8 cellular contexts compared by ENCODE assay signal in the genomic region with DNA sequence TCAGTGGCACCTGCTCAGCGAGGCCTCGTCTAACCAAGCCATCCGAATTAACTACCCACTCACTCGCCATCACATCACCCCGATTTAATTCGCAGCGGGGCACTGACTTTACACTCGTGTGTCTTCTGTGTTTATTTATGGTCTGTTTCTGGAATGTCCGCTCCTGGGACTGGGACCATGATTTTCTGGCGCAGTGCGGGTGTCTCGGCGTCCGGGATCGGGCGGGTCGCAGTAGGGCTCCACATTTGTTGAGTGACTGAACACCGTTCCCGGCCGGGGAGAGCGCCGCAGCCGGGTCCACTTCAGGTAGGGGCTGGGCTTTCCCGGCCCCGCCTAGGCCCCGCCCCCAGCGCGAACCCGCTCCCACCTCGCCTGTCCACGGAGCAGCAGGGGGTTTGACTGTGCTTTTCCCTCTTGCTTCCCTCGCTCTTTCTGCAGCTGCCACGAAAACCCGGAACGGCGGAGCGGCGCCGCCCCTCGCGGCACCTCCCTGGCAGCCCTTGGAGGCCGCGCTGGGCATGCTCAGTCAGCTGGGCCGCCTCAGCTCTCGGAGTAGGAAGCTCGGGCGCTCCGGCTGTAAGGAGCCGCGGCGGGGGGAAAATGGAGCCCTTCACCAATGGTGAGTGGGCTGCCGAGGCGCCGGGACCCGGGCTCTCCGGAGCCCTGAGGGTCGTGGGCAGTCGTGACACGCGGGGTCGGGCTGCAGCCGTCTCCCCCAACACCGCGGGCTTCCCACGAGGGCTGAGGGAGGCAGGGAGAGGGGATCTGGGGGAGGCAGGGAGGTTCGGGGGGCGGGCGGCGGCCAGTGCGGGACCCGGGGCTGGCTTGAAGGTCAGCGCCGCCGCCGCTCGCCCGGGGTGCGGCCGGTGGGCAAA. TPM values are rescaled to one million over a fixed set of nuclear protein-coding genes. Genes with fewer than 3 reads are reported as not detected.
DNase-seq lines count a peak whose midpoint lies in the region; ATAC-seq and TF ChIP-seq lines count a peak whose summit lies in the region.

TSS of gene LNPEP (plus strand) at position 525 of the 875 bp plus-strand sequence. CDS start at position 601, 76 bp downstream.

- peak; percentile 82 for TF ChIP-seq POLR2A in prostate gland (IDR thresholded peaks at IDR 0.05)

- H3K27ac Mint-ChIP-seq in T-helper 1 cell treated with Interleukin-12 subunit alpha and Interleukin-12 subunit beta and Interleukin-4 antibody, amounts not matched to agents 30 μg/mL and 1 μg/mL, for 36 hours = peak within 1 kb of the TSS; percentile 98

- H3K9me3 Mint-ChIP-seq in T-helper 1 cell treated with Interleukin-12 subunit alpha and Interleukin-12 subunit beta and Interleukin-4 antibody, amounts not matched to agents 30 μg/mL and 1 μg/mL, for 36 hours = no peaks in the 10 kb centered on the region

- in situ Hi-C loops in GM13976 (cut with MboI; ENCODE audit: low sequenced_read_pairs, unreplicated experiment) = no loop called here

- H3K27me3 ChIP-seq in left ventricle myocardium inferior (ENCODE audit: low read depth) (no peaks in the 10 kb centered on the region), prostate gland (replicated peaks; ENCODE audit: insufficient read depth) (no peaks in the 10 kb centered on the region)

- H3K36me3 Mint-ChIP-seq in T-helper 1 cell treated with Interleukin-12 subunit alpha and Interleukin-12 subunit beta and Interleukin-4 antibody, amounts not matched to agents 30 μg/mL and 1 μg/mL, for 36 hours (ENCODE audit: low read depth) = peaks cover 23% of the 10 kb centered on the region

- H3K27me3 Mint-ChIP-seq in T-helper 1 cell treated with Interleukin-12 subunit alpha and Interleukin-12 subunit beta and Interleukin-4 antibody, amounts not matched to agents 30 μg/mL and 1 μg/mL, for 36 hours (ENCODE audit: low read depth) = no peaks in the 10 kb centered on the region

- peak within 1 kb of the TSS; percentile 88 for H3K4me3 ChIP-seq in left ventricle myocardium inferior
- peak within 1 kb of the TSS; percentile 83 to 94 for H3K4me3 ChIP-seq in prostate gland
- H3K4me3 ChIP-seq in urinary bladder (ENCODE audit: low read depth, low read length) = peak within 1 kb of the TSS; percentile 95

- H3K4me1 ChIP-seq in left ventricle myocardium inferior = peaks cover 82% of the 10 kb centered on the region
- peaks cover 6% of the 10 kb centered on the region for H3K4me1 ChIP-seq in prostate gland (replicated peaks)
- H3K4me1 ChIP-seq in urinary bladder (ENCODE audit: insufficient read depth) = peaks cover 2% of the 10 kb centered on the region

- WGBS in prostate gland = under 1% methylated on average over 48 of the region's 79 CpGs
- WGBS in urinary bladder = under 1% methylated on average over 79 of the region's 79 CpGs

- peaks cover 56% of the 10 kb centered on the region for H3K4me1 Mint-ChIP-seq in T-helper 1 cell treated with Interleukin-12 subunit alpha and Interleukin-12 subunit beta and Interleukin-4 antibody, amounts not matched to agents 30 μg/mL and 1 μg/mL, for 36 hours (ENCODE audit: low read depth)

- intact Hi-C loops in left ventricle myocardium inferior (cut with micrococcal nuclease) = no loop called here
- intact Hi-C loops in prostate gland (cut with DNase I) = loop anchor here (5.0 to 10.0 kb wide), 3 partner anchors 58 to 181 kb away; partner anchors contain the start of genes ERAP1 and ERAP2

- TF ChIP-seq CTCF in GM13976 (IDR thresholded peaks at IDR 0.05; ENCODE audit: borderline replicate concordance, control extremely low read depth, extremely low read depth, insufficient read depth, missing control alignments) = no peak
- no peak for TF ChIP-seq CTCF in left ventricle myocardium inferior (IDR thresholded peaks at IDR 0.05; ENCODE audit: borderline replicate concordance)
- TF ChIP-seq CTCF in prostate gland (IDR thresholded peaks at IDR 0.05) = peak in 2 of 4 experiments; percentile 4 to 22

- peak within 1 kb of the TSS; percentile 91 for H3K4me3 Mint-ChIP-seq in T-helper 1 cell treated with Interleukin-12 subunit alpha and Interleukin-12 subunit beta and Interleukin-4 antibody, amounts not matched to agents 30 μg/mL and 1 μg/mL, for 36 hours

- H3K27ac ChIP-seq in left ventricle myocardium inferior (replicated peaks) (peak within 1 kb of the TSS; percentile 98), prostate gland (peak within 1 kb of the TSS; percentile 95 to 96), urinary bladder (ENCODE audit: low read depth) (peak within 1 kb of the TSS; percentile 99)

- H3K9me3 ChIP-seq in left ventricle myocardium inferior (replicated peaks) = no peaks in the 10 kb centered on the region
- H3K9me3 ChIP-seq in prostate gland = no peaks in the 10 kb centered on the region

- DNase-seq in GM13976 (ENCODE audit: low spot score) (peak; percentile 88), NCI-H1694 (lab: John Stamatoyannopoulos, UW) (peak; percentile 83), amygdala (lab: John Stamatoyannopoulos, UW) (peak; percentile 66 to 97 (median 92)), left ventricle myocardium inferior (peak; percentile 96), prostate gland (ENCODE audit: low spot score) (peak; percentile 97)

- H3K36me3 ChIP-seq in left ventricle myocardium inferior (no peaks in the 10 kb centered on the region), prostate gland (no peaks in the 10 kb centered on the region), urinary bladder (ENCODE audit: insufficient read depth) (no peaks in the 10 kb centered on the region)

- ATAC-seq in HG02884 (IDR thresholded peaks at IDR 0.05; ENCODE audit: unreplicated experiment) = peak; percentile 45

RNA-seq across cellular contexts. Expression of gene LNPEP, which starts in this region (rescaled TPM):
- total RNA-seq in left ventricle myocardium inferior (56.8 TPM), prostate gland (10 to 100 TPM; 38.5 to 43.9 TPM), urinary bladder (99.2 TPM)
- 10.1 TPM for polyA plus RNA-seq in urinary bladder

Comparison
In these comparisons a context has a peak if more than half of its experiments do, and no peak if none do; other contexts are left out.
1. Peak in every context shown above with its lines: DNase-seq, ATAC-seq, H3K4me3 ChIP-seq and H3K27ac ChIP-seq.